Comparison of ENCODE assay signal across 8 cellular contexts in the genomic region with DNA sequence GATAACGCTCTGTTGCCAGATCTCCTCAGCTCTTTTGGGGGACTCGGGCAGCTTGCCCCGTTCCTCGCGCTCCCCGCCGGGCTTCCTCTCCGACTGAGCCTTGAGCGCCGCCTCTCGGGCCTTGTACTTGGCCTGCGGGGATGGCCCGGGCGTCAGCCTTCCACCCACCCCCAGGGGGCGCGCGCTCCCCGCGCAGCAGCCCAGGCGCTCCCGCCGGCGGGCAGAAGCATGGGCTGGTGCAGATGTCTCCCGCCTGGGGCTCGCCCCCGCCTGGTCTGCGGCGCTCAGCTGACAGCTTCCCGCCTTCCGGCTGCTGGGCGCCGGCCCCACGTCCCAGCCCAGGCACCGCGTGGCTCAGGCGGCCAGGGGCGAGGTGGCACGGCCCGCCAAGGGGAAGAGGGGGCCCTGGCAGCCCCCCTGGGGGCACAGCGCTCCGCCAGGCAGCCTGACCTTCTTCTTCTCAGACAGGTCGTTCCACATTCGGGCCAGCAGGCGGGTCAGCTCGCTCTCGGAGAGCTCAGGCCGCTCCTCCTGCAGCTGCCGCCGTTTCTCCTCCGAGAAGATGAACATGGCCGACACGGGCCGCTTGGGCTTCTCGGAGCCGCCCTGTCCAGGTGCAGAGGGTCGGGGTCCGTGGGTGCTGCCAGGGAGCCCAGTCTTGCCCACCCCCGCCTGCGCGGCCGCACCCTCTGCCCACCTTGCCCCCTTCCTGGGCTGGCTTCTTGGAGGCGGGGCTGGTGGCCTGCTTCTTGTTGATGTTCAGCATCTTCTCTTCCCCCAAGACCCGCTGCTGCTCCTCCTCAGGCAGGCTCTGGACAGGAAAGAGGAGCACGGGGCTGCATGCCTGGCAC.
DNase-seq lines count a peak whose midpoint lies in the region; ATAC-seq lines count a peak whose summit lies in the region.

No MANE protein-coding gene starts in this region.

- H3K36me3 ChIP-seq in mucosa of rectum (ENCODE audit: control insufficient read depth in 2 of 2, insufficient read depth in 2 of 2, low read length in 2 of 2), result peaks cover 61 to 63% of the 10 kb centered on the region in 2 donors

- peaks cover 10 to 15% of the 10 kb centered on the region in 2 donors for H3K4me1 ChIP-seq in mucosa of rectum (ENCODE audit: control insufficient read depth in 2 of 2, insufficient read depth in 2 of 2, low read length in 2 of 2)

- H3K27ac ChIP-seq in mucosa of rectum (ENCODE audit: low read depth in 2 of 2, low read length in 2 of 2), result peak overlapping the region in 1 of 2 donors; percentile 23

- H3K9me3 ChIP-seq in mucosa of rectum (ENCODE audit: control insufficient read depth in 2 of 2, low read length in 2 of 2), result no peaks in the 10 kb centered on the region

- ATAC-seq in HG03097 (IDR thresholded peaks at IDR 0.05; ENCODE audit: low FRiP score, unreplicated experiment), result peak; percentile 59

- H3K4me3 ChIP-seq in mucosa of rectum (ENCODE audit: low read length in 2 of 2), result peak overlapping the region; percentile 17 to 20

- peak; percentile 45 to 70 for DNase-seq in NCI-H187 (lab: John Stamatoyannopoulos, UW)
- DNase-seq in NCI-H187 treated with DMSO at 0.1 percent for 48 hours (lab: John Stamatoyannopoulos, UW), result no peak
- DNase-seq in NOMO-1 (lab: John Stamatoyannopoulos, UW; ENCODE audit: unreplicated experiment in 2 of 2), result peak; percentile 92 to 98
- DNase-seq in activated CD8-positive, alpha-beta memory T cell treated with anti-CD3 and anti-CD28 coated beads, Interleukin-2, amount 50 U/mL, for 24 hours (ENCODE audit: extremely low read depth), result peak; percentile 63
- DNase-seq in epidermal melanocyte (ENCODE audit: insufficient read length, low spot score), result peak; percentile 94
- peak; percentile 93 for DNase-seq in stimulated activated CD8-positive, alpha-beta memory T cell treated with anti-CD3 and anti-CD28 coated beads, Interleukin-4, amount 100 ng/mL, for 48 hours

- H3K9ac ChIP-seq in mucosa of rectum (ENCODE audit: low read depth in 1 of 2, low read length in 2 of 2), result peak overlapping the region; percentile 6 to 41

- no peaks in the 10 kb centered on the region for H3K27me3 ChIP-seq in mucosa of rectum (ENCODE audit: control insufficient read depth in 2 of 2, insufficient read depth in 2 of 2, low read length in 2 of 2)
